6 cellular contexts compared by ENCODE assay signal in genomic region chr14:78618379-78618778, GRCh38.
"Had no signal": no experiment of that assay in that cellular context is flagged by ENCODE, and none has a peak within 500 bp of the region (broad histone marks: within the 10 kb centered on the region; RNA-seq: fewer than 3 reads in every experiment).

No MANE protein-coding gene starts in this region.

- H3K9ac ChIP-seq: GM23248 had no signal

- DNase-seq: GM23248, GOT3, H7, HCEC 1CT, IMR-90 had no signal

- H3K4me3 ChIP-seq: GM23248, K562 had no signal

- H2AFZ ChIP-seq: GM23248 had no signal

- ATAC-seq: K562 had no signal

- H3K27ac ChIP-seq: GM23248 had no signal
